In genomic region chr1:91557039-91557690, GRCh38 we compare ENCODE assay signal across 14 cellular contexts. TPM values are rescaled to one million over a fixed set of nuclear protein-coding genes. Genes with fewer than 3 reads are reported as not detected.
DNase-seq lines count a peak whose midpoint lies in the region; ATAC-seq and TF ChIP-seq lines count a peak whose summit lies in the region.
"Had no signal": no experiment of that assay in that cellular context is flagged by ENCODE, and none has a peak within 500 bp of the region (broad histone marks: within the 10 kb centered on the region; RNA-seq: fewer than 3 reads in every experiment).

No MANE protein-coding gene starts in this region.

- peaks cover 0 to 6% (median 0%) of the 10 kb centered on the region in 7 donors for H3K9me3 Mint-ChIP-seq in CD4-positive, CD25-positive, alpha-beta regulatory T cell
- H3K9me3 Mint-ChIP-seq in natural killer cell = no peaks in the 10 kb centered on the region

- H3K4ac ChIP-seq in IMR-90 (ENCODE audit: low read depth, low read length) = peak overlapping the region; percentile 47

- peak overlapping the region; percentile 46 for H3K18ac ChIP-seq in IMR-90 (ENCODE audit: low read depth, low read length)

- peak overlapping the region in 2 of 4 donors; percentile 7 to 60 for H3K4me3 Mint-ChIP-seq in CD4-positive, CD25-positive, alpha-beta regulatory T cell
- peak overlapping the region; percentile 81 for H3K4me3 Mint-ChIP-seq in natural killer cell
- H3K4me3 Mint-ChIP-seq: IgD-negative memory B cell had no signal

- intact Hi-C loops in IMR-90 (cut with micrococcal nuclease) = no loop called here
- intact Hi-C loops in natural killer cell (cut with micrococcal nuclease) = loop anchor here (2.0 to 10.0 kb wide), 4 partner anchors 35 to 260 kb away; no protein-coding TSS in a partner anchor

- H2BK5ac ChIP-seq in IMR-90 (ENCODE audit: low read depth, low read length, poor library complexity, severe bottlenecking) = peak overlapping the region; percentile 22

- POLR2A ChIA-PET in IMR-90 (lab: Charles Lee; ENCODE audit: unreplicated experiment) = no interaction called here

- TF ChIP-seq RAD21 in IMR-90 (IDR thresholded peaks at IDR 0.05; ENCODE audit: low read length) = no peak

- no peaks in the 10 kb centered on the region for H3K79me1 ChIP-seq in IMR-90 (ENCODE audit: low read depth in 1 of 2, low read length in 2 of 2)

- H4K8ac ChIP-seq in IMR-90 (ENCODE audit: low read depth in 2 of 2, low read length in 2 of 2) = peak overlapping the region in 1 of 2 experiments; percentile 62; a peak in 3 of 4 replicates

- no peaks in the 10 kb centered on the region for H3K27me3 ChIP-seq in CD4-positive, CD25-positive, alpha-beta regulatory T cell (ENCODE audit: control insufficient read depth, insufficient read depth, low read length)
- no peaks in the 10 kb centered on the region for H3K27me3 ChIP-seq in IMR-90 (ENCODE audit: control insufficient read depth, insufficient read depth, low read length)
- no peaks in the 10 kb centered on the region for H3K27me3 ChIP-seq in effector memory CD4-positive, alpha-beta T cell (replicated peaks; ENCODE audit: control insufficient read depth, insufficient read depth, low read length, poor library complexity, severe bottlenecking)

- BruUV-seq in IMR-90 (replicated peaks; lab: Mats Ljungman, UMichigan) = no TSS peak

- H2AFZ ChIP-seq in IMR-90 (replicated peaks; ENCODE audit: low read length, poor library complexity) = peak overlapping the region; percentile 55

- no peak overlapping the region for H3K4me2 ChIP-seq in IMR-90 (ENCODE audit: low read depth, low read length)

- peaks cover 62% of the 10 kb centered on the region for H3K4me1 ChIP-seq in CD4-positive, CD25-positive, alpha-beta regulatory T cell (ENCODE audit: control insufficient read depth, insufficient read depth, low read length, poor library complexity, severe bottlenecking)
- peaks cover 16% of the 10 kb centered on the region for H3K4me1 ChIP-seq in IMR-90 (ENCODE audit: control insufficient read depth, insufficient read depth, low read length)
- H3K4me1 ChIP-seq in effector memory CD4-positive, alpha-beta T cell (ENCODE audit: control insufficient read depth, insufficient read depth, low read length, poor library complexity, severe bottlenecking) = peaks cover 58% of the 10 kb centered on the region

- H3K14ac ChIP-seq in IMR-90 (replicated peaks; ENCODE audit: low read depth, low read length) = 0 out of 2 replicates have a peak overlapping the region, but pooled peaks have one; percentile 33

- no peak overlapping the region for H2AK9ac ChIP-seq in IMR-90 (replicated peaks; ENCODE audit: low read depth, low read length, poor library complexity)

- H2AK5ac ChIP-seq in IMR-90 (ENCODE audit: low read depth, low read length) = peak overlapping the region; percentile 40

- no peaks in the 10 kb centered on the region for H4K20me1 ChIP-seq in IMR-90 (ENCODE audit: insufficient read depth, low read length)

- peaks cover 20% of the 10 kb centered on the region for H3K9me1 ChIP-seq in IMR-90 (ENCODE audit: insufficient read depth, low read length)

- dilution Hi-C loops in IMR-90 (cut with HindIII; ENCODE audit: low sequenced_read_pairs, unreplicated experiment) = no loop called here

- CTCF ChIA-PET in IMR-90 (lab: Yijun Ruan, JAX) = no interaction called here

- no peak overlapping the region for H3K23ac ChIP-seq in IMR-90 (ENCODE audit: low read depth, low read length)

- H4K91ac ChIP-seq in IMR-90 (ENCODE audit: insufficient read depth, low read depth, low read length) = peak overlapping the region; percentile 42; the same call in 1 of the 2 replicates

- H3K4me1 Mint-ChIP-seq in CD4-positive, CD25-positive, alpha-beta regulatory T cell = peaks cover 17 to 84% (median 66%) of the 10 kb centered on the region in 4 donors
- peaks cover 94 to 96% of the 10 kb centered on the region in 2 donors for H3K4me1 Mint-ChIP-seq in natural killer cell

- no peaks in the 10 kb centered on the region for H3K9me3 ChIP-seq in CD4-positive, CD25-positive, alpha-beta regulatory T cell (ENCODE audit: control insufficient read depth in 2 of 2, low read length in 2 of 2)
- H3K9me3 ChIP-seq in IMR-90 (ENCODE audit: control insufficient read depth, insufficient read depth, low read length) = no peaks in the 10 kb centered on the region
- H3K9me3 ChIP-seq in effector memory CD4-positive, alpha-beta T cell (ENCODE audit: control insufficient read depth, low read length) = no peaks in the 10 kb centered on the region

- peaks cover 4% of the 10 kb centered on the region for H3K36me3 Mint-ChIP-seq in CD4-positive, CD25-positive, alpha-beta regulatory T cell
- H3K36me3 Mint-ChIP-seq in natural killer cell = no peaks in the 10 kb centered on the region

- peak overlapping the region; percentile 58 for H4K5ac ChIP-seq in IMR-90 (ENCODE audit: low read depth, low read length)

- in situ Hi-C loops in IMR-90 (cut with MboI; ENCODE audit: low sequenced_read_pairs) = no loop called here

- ATAC-seq in CD4-positive, CD25-positive, alpha-beta regulatory T cell (ENCODE audit: low read depth in 2 of 2) = no peak
- ATAC-seq in IMR-90 (ENCODE audit: low read depth) (no peak), natural killer cell (no peak), esophagus mucosa (no peak)

- H2BK120ac ChIP-seq in IMR-90 (ENCODE audit: low read depth, low read length) = peak overlapping the region; percentile 27

- peak overlapping the region; percentile 77 to 95 (median 93) for H3K27ac Mint-ChIP-seq in CD4-positive, CD25-positive, alpha-beta regulatory T cell
- H3K27ac Mint-ChIP-seq in natural killer cell = peak overlapping the region; percentile 83 to 99

- no peak overlapping the region for H3K56ac ChIP-seq in IMR-90 (ENCODE audit: extremely low read depth, insufficient read depth, low read length)

- WGBS in IMR-90 (ENCODE audit: extremely low coverage in 2 of 2, insufficient read length in 1 of 2), 2 experiments = 83% methylated on average over 5 of the region's 5 CpGs; no CpG with 5 or more reads in 1 of the 2 experiments

- no peak for TF ChIP-seq CTCF in IMR-90 (conservative IDR thresholded peaks at IDR 0.05; ENCODE audit: low read depth, low read length)
- no peak for TF ChIP-seq CTCF in natural killer cell (IDR thresholded peaks at IDR 0.05)

- peak overlapping the region; percentile 89 for H3K27ac ChIP-seq in CD4-positive, CD25-positive, alpha-beta regulatory T cell (ENCODE audit: insufficient read depth, low read length, poor library complexity, severe bottlenecking)
- no peak overlapping the region for H3K27ac ChIP-seq in IMR-90 (ENCODE audit: insufficient read depth, low read length)
- peak overlapping the region; percentile 57 for H3K27ac ChIP-seq in effector memory CD4-positive, alpha-beta T cell (ENCODE audit: insufficient read depth, low read length, poor library complexity, severe bottlenecking)

- H2BK15ac ChIP-seq in IMR-90 (ENCODE audit: low read depth, low read length) = peak overlapping the region; percentile 40; the same call in 2 of the 3 replicates

- H3K36me3 ChIP-seq in CD4-positive, CD25-positive, alpha-beta regulatory T cell (ENCODE audit: control insufficient read depth, insufficient read depth, low read length) = no peaks in the 10 kb centered on the region
- no peaks in the 10 kb centered on the region for H3K36me3 ChIP-seq in IMR-90 (ENCODE audit: control insufficient read depth, insufficient read depth, low read length)
- H3K36me3 ChIP-seq in effector memory CD4-positive, alpha-beta T cell (ENCODE audit: control insufficient read depth, insufficient read depth, low read length) = no peaks in the 10 kb centered on the region

- H3K4me3 ChIP-seq in CD4-positive, CD25-positive, alpha-beta regulatory T cell (ENCODE audit: low read depth, low read length) = no peak overlapping the region
- H3K4me3 ChIP-seq in IMR-90 (ENCODE audit: insufficient read depth, low read depth, low read length) = no peak overlapping the region
- H3K4me3 ChIP-seq in effector memory CD4-positive, alpha-beta T cell (ENCODE audit: insufficient read depth, low read depth, low read length, poor library complexity, severe bottlenecking) = no peak overlapping the region

- no peak overlapping the region; the same call in 1 of the 2 replicates for H2BK20ac ChIP-seq in IMR-90 (ENCODE audit: low read depth, low read length)

- no peak overlapping the region for H3K9ac ChIP-seq in IMR-90 (ENCODE audit: low read depth, low read length)

- TF ChIP-seq POLR2A in IMR-90 (IDR thresholded peaks at IDR 0.05; ENCODE audit: low read depth, low read length) = no peak

- no peak for DNase-seq in CD4-positive, CD25-positive, alpha-beta regulatory T cell
- DNase-seq in IMR-90 (peak; percentile 30), natural killer cell (no peak), SKM-1 treated with dmso at 0.1 percent for 144 hours (lab: John Stamatoyannopoulos, UW; ENCODE audit: unreplicated experiment) (no peak), HUDEP-2 (lab: John Stamatoyannopoulos, UW; ENCODE audit: unreplicated experiment in 76 of 76) (no peak), SK-N-DZ (ENCODE audit: low spot score) (no peak)
- DNase-seq in effector memory CD4-positive, alpha-beta T cell = no peak
- DNase-seq: activated naive CD8-positive, alpha-beta T cell treated with anti-CD3 and anti-CD28 coated beads, Interleukin-2, amount 10 ng/mL, durations not matched to agents 7 days and 5 days; cortex of kidney; NCI-H1436; NCI-H510A treated with DMSO at 0.1 percent for 48 hours; stimulated activated CD4-positive, alpha-beta T cell treated with anti-CD3 and anti-CD28 coated beads, Interleukin-2, amount 100 ng/mL, for 24 hours had no signal

- H3K27me3 Mint-ChIP-seq in CD4-positive, CD25-positive, alpha-beta regulatory T cell = no peaks in the 10 kb centered on the region
- H3K27me3 Mint-ChIP-seq in natural killer cell (ENCODE audit: low read depth in 2 of 2) = no peaks in the 10 kb centered on the region

TF ChIP-seq in IMR-90, 13 proteins besides CTCF, POLR2A, EP300 and RAD21 (continues in another document):
- no peak for TF ChIP-seq NFE2L2 (IDR thresholded peaks at IDR 0.05; ENCODE audit: low read depth, low read length)
- no peak for TF ChIP-seq BHLHE40 (IDR thresholded peaks at IDR 0.05; ENCODE audit: low read depth, low read length)
- TF ChIP-seq RCOR1 (IDR thresholded peaks at IDR 0.05; ENCODE audit: insufficient replicate concordance, low read length) = no peak
- TF ChIP-seq MAZ (IDR thresholded peaks at IDR 0.05; ENCODE audit: borderline replicate concordance, low read depth, low read length) = no peak
- no peak for TF ChIP-seq RFX5 (IDR thresholded peaks at IDR 0.05; ENCODE audit: low read depth, low read length)
- TF ChIP-seq SMC3 (IDR thresholded peaks at IDR 0.05; ENCODE audit: low read depth, low read length) = no peak

RNA-seq across cellular contexts. Expression of gene CDC7, which starts 56.5 kb away (rescaled TPM):
- 6.2 TPM for total RNA-seq in CD4-positive, CD25-positive, alpha-beta regulatory T cell
- 1 to 10 TPM; 3.9 to 7.9 (median 5.4) TPM for polyA plus RNA-seq in CD4-positive, CD25-positive, alpha-beta regulatory T cell
- total RNA-seq in IMR-90 (2012; rRNA removed) = 4.7 and 6.9 TPM in 2 replicates
- 3.4 and 4.3 TPM in 2 replicates for polyA plus RNA-seq in IMR-90 (2012; rRNA removed)
- polyA plus RNA-seq in IMR-90 (2012; cell fraction: cytosol; rRNA removed) = 0.21 and 0.56 TPM in 2 replicates
- polyA plus RNA-seq in IMR-90 (2012; cell fraction: nucleus; rRNA removed; ENCODE audit: low replicate concordance) = 0.67 and 4.7 TPM in 2 replicates
- total RNA-seq in natural killer cell = 10 to 100 TPM in 1 of 3 donors, 1 to 10 TPM in 2; 7.2 to 11.4 (median 7.9) TPM
- 4.2 TPM for total RNA-seq in esophagus mucosa
- polyA plus RNA-seq in SK-N-DZ (2014; cell fraction: cytosol; rRNA removed) = 50.6 and 54.7 TPM in 2 replicates
- polyA plus RNA-seq in SK-N-DZ (2014; cell fraction: nucleus; rRNA removed) = 51.4 and 71.3 TPM in 2 replicates
